In the genomic region with DNA sequence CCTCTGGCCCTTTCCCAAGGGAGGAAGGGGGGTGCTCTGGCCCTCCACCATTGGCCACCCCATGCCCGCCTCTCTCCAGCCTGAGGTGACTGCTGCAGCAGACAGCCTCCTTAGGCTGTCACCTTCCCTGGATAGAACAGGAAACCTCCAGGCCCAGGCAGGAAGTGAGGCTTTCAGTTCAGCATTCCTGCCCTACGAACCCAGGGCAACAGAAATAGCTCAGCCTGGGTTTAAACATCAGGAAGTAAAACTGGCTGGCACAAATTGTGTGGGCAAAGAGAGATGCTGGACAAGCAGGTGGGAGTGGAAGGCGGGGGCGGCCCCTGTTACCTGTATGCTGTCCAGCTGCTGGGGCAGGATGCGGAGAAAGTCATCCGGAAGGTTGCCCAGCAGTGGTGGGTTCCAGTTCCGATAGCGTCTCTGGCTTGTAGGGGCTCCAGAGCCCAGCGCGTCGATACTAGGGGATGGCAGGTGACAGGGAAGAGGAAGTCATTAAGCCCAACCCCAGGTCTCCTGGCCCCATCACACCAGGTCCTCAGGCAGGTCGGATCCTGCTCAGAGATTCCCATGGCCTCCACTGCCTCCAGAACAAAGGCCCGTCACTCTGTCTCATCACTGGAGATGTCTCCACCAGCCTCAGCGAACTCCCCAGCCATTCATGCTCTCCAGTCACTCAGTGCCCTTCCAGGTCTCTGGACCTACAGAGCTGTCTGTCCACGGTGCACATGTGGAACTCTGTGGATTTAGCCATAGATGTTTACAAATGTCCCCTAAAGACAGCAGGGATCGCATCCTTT, we compare ENCODE assay signal across 10 cellular contexts. TPM values are rescaled to one million over a fixed set of nuclear protein-coding genes. Genes with fewer than 3 reads are reported as not detected.
A peak's percentile ranks its signal among the peaks of the same experiment; 100 is the strongest.
DNase-seq lines count a peak whose midpoint lies in the region; ATAC-seq, FAIRE-seq and TF ChIP-seq lines count a peak whose summit lies in the region.
"Had no signal": no experiment of that assay in that cellular context is flagged by ENCODE, and none has a peak within 500 bp of the region (broad histone marks: within the 10 kb centered on the region; RNA-seq: fewer than 3 reads in every experiment).

No MANE protein-coding gene starts in this region.

- H3K27me3 Mint-ChIP-seq in astrocyte (ENCODE audit: low read depth, unreplicated experiment) = no peaks in the 10 kb centered on the region

- DNase-seq in HTR-8/SVneo (ENCODE audit: insufficient read length, low spot score) (no peak), astrocyte (ENCODE audit: low read depth) (no peak), substantia nigra (lab: John Stamatoyannopoulos, UW) (peak in 20 of 49 donors; percentile 16 to 64 (median 35))
- DNase-seq: activated naive CD8-positive, alpha-beta T cell treated with anti-CD3 and anti-CD28 coated beads for 36 hours; DMS79 had no signal

- peak overlapping the region; percentile 86 for H3K9ac ChIP-seq in astrocyte (ENCODE audit: low read length)

- H3K27me3 ChIP-seq in astrocyte (ENCODE audit: insufficient read depth, low read length) (no peaks in the 10 kb centered on the region), layer of hippocampus (ENCODE audit: control insufficient read depth, insufficient read depth, low read length) (no peaks in the 10 kb centered on the region)

- peak overlapping the region; percentile 97 for H3K27ac ChIP-seq in astrocyte (ENCODE audit: low read depth, low read length)
- peak overlapping the region; percentile 95 for H3K27ac ChIP-seq in layer of hippocampus (ENCODE audit: low read depth, low read length)
- peak overlapping the region; percentile 97 for H3K27ac ChIP-seq in substantia nigra (ENCODE audit: low read depth, low read length, poor library complexity, severe bottlenecking)

- peak overlapping the region; percentile 97 for H3K27ac Mint-ChIP-seq in astrocyte (ENCODE audit: unreplicated experiment)

- FAIRE-seq in HTR-8/SVneo (lab: Jason Lieb, UNC) = peak; percentile 57
- no peak for FAIRE-seq in astrocyte (lab: Jason Lieb, UNC)
- FAIRE-seq: endometrium had no signal

- TF ChIP-seq POLR2A in GM18505 (IDR thresholded peaks at IDR 0.05; ENCODE audit: borderline replicate concordance, extremely low read depth, insufficient read depth, insufficient read length) = no peak

- H3K4me3 Mint-ChIP-seq in astrocyte (ENCODE audit: unreplicated experiment) = peak overlapping the region; percentile 50

- H4K20me1 ChIP-seq in astrocyte (ENCODE audit: insufficient read depth, low read length) = no peaks in the 10 kb centered on the region

- H3K4me3 ChIP-seq in astrocyte (ENCODE audit: insufficient read depth, low read depth, low read length) = no peak overlapping the region

- peaks cover 70% of the 10 kb centered on the region for H3K4me1 Mint-ChIP-seq in astrocyte (ENCODE audit: low read depth, unreplicated experiment)

- peaks cover 3% of the 10 kb centered on the region for H3K79me2 ChIP-seq in astrocyte (ENCODE audit: insufficient read depth, low read length)

- no peak overlapping the region for H2AFZ ChIP-seq in astrocyte (ENCODE audit: low read depth, low read length)

- H3K9me3 ChIP-seq in astrocyte (ENCODE audit: insufficient read depth, low read depth, low read length) = no peaks in the 10 kb centered on the region

- peaks cover 3% of the 10 kb centered on the region for H3K36me3 ChIP-seq in astrocyte (ENCODE audit: insufficient read depth, low read length)

- no peak for TF ChIP-seq CTCF in astrocyte (IDR thresholded peaks at IDR 0.05; ENCODE audit: insufficient read depth, low read depth, low read length)

- peaks cover 8% of the 10 kb centered on the region for H3K36me3 Mint-ChIP-seq in astrocyte (ENCODE audit: low read depth, unreplicated experiment)
- H3K36me3 Mint-ChIP-seq: activated naive CD8-positive, alpha-beta T cell treated with anti-CD3 and anti-CD28 coated beads for 36 hours had no signal

- H3K4me1 ChIP-seq in astrocyte (ENCODE audit: insufficient read depth, low read length) = peaks cover 63% of the 10 kb centered on the region

- H3K4me2 ChIP-seq in astrocyte (ENCODE audit: low read length) = peak overlapping the region; percentile 88

- no peaks in the 10 kb centered on the region for H3K9me3 Mint-ChIP-seq in astrocyte (ENCODE audit: unreplicated experiment)
- H3K9me3 Mint-ChIP-seq: activated naive CD8-positive, alpha-beta T cell treated with anti-CD3 and anti-CD28 coated beads for 36 hours had no signal

- no peak for ATAC-seq in GM18519 (IDR thresholded peaks at IDR 0.05; ENCODE audit: low FRiP score, unreplicated experiment)
- ATAC-seq in GM18505 (IDR thresholded peaks at IDR 0.05; ENCODE audit: unreplicated experiment) = no peak
- no peak for ATAC-seq in GM21737 (IDR thresholded peaks at IDR 0.05; ENCODE audit: unreplicated experiment)

RNA-seq across cellular contexts. Expression of a gene that starts 23.6 kb away (rescaled TPM):
- 56.9 and 61.3 TPM in 2 replicates for total RNA-seq in astrocyte
